In genomic region chr11:44833869-44834452, GRCh38 we compare ENCODE assay signal across 15 cellular contexts.
DNase-seq lines count a peak whose midpoint lies in the region; ATAC-seq and TF ChIP-seq lines count a peak whose summit lies in the region.
"Had no signal": no experiment of that assay in that cellular context is flagged by ENCODE, and none has a peak within 500 bp of the region (broad histone marks: within the 10 kb centered on the region; RNA-seq: fewer than 3 reads in every experiment).

No MANE protein-coding gene starts in this region.

- H3K4me1 ChIP-seq in iPS-20b (ENCODE audit: insufficient read depth, low read length) (peaks cover 30% of the 10 kb centered on the region), prostate gland (replicated peaks) (no peaks in the 10 kb centered on the region)
- H3K4me1 ChIP-seq: ascending aorta had no signal

- H3K9ac ChIP-seq in iPS-20b (ENCODE audit: low read depth, low read length): peak overlapping the region; percentile 37; the same call in 1 of the 2 replicates

- H3K9me3 Mint-ChIP-seq in stimulated activated memory B cell treated with anti-CD40 and anti-IgM and Interleukin-4, amounts not matched to agents 10 μg/mL and 1 μg/mL and 100 μg/mL, for 72 hours: no peaks in the 10 kb centered on the region
- no peaks in the 10 kb centered on the region for H3K9me3 Mint-ChIP-seq in effector memory CD8-positive, alpha-beta T cell
- H3K9me3 Mint-ChIP-seq: CD4-positive, CD25-positive, alpha-beta regulatory T cell had no signal

- WGBS in prostate gland: 14% methylated on average over 8 of the region's 8 CpGs

- H3K4me3 Mint-ChIP-seq in stimulated activated memory B cell treated with anti-CD40 and anti-IgM and Interleukin-4, amounts not matched to agents 10 μg/mL and 1 μg/mL and 100 μg/mL, for 72 hours: no peak overlapping the region
- no peak overlapping the region for H3K4me3 Mint-ChIP-seq in effector memory CD8-positive, alpha-beta T cell
- H3K4me3 Mint-ChIP-seq: CD4-positive, CD25-positive, alpha-beta regulatory T cell had no signal

- H3K27me3 Mint-ChIP-seq in stimulated activated memory B cell treated with anti-CD40 and anti-IgM and Interleukin-4, amounts not matched to agents 10 μg/mL and 1 μg/mL and 100 μg/mL, for 72 hours: peaks cover 26% of the 10 kb centered on the region
- peaks cover 6 to 12% of the 10 kb centered on the region in 2 donors for H3K27me3 Mint-ChIP-seq in effector memory CD8-positive, alpha-beta T cell

- TF ChIP-seq POLR2A in prostate gland (IDR thresholded peaks at IDR 0.05): no peak

- peak; percentile 5 for DNase-seq in HT-29 (ENCODE audit: low spot score)
- DNase-seq in SW480 (ENCODE audit: low spot score): peak; percentile 82
- DNase-seq in prostate gland (ENCODE audit: low spot score): no peak
- no peak for DNase-seq in H4 (ENCODE audit: low spot score)
- DNase-seq in effector memory CD8-positive, alpha-beta T cell: no peak
- DNase-seq: activated CD4-positive, alpha-beta T cell treated with anti-CD3 and anti-CD28 coated beads for 4 hours; CD4-positive, CD25-positive, alpha-beta regulatory T cell; Kasumi-1; NCI-H2081; OCI-M1; spleen had no signal

- H3K27ac ChIP-seq in iPS-20b (ENCODE audit: low read length) (no peak overlapping the region), prostate gland (peak overlapping the region; percentile 36 to 49)
- H3K27ac ChIP-seq: ascending aorta had no signal

- H3K27ac Mint-ChIP-seq in stimulated activated memory B cell treated with anti-CD40 and anti-IgM and Interleukin-4, amounts not matched to agents 10 μg/mL and 1 μg/mL and 100 μg/mL, for 72 hours: no peak overlapping the region
- H3K27ac Mint-ChIP-seq in effector memory CD8-positive, alpha-beta T cell: peak overlapping the region in 1 of 2 donors; percentile 42
- H3K27ac Mint-ChIP-seq: CD4-positive, CD25-positive, alpha-beta regulatory T cell had no signal

- no peaks in the 10 kb centered on the region for H3K36me3 ChIP-seq in iPS-20b (ENCODE audit: insufficient read depth, low read depth, low read length)
- no peaks in the 10 kb centered on the region for H3K36me3 ChIP-seq in prostate gland
- H3K36me3 ChIP-seq: ascending aorta, spleen had no signal

- intact Hi-C loops in prostate gland (cut with DNase I): loop anchor here (2.0 kb wide), 1 partner anchor 35 kb away; no protein-coding TSS in a partner anchor

- ATAC-seq in GM21528 (IDR thresholded peaks at IDR 0.05; ENCODE audit: low FRiP score, unreplicated experiment): no peak
- no peak for ATAC-seq in stimulated activated memory B cell treated with anti-CD40 and anti-IgM and Interleukin-4, amounts not matched to agents 10 μg/mL and 1 μg/mL and 100 μg/mL, for 72 hours
- no peak for ATAC-seq in effector memory CD8-positive, alpha-beta T cell (replicated peaks)

- H3K4me3 ChIP-seq in iPS-20b (ENCODE audit: low read length) (no peak overlapping the region; the same call in 1 of the 2 replicates), prostate gland (no peak overlapping the region)
- H3K4me3 ChIP-seq: ascending aorta, spleen had no signal

- H3K27me3 ChIP-seq in iPS-20b (ENCODE audit: insufficient read depth, low read length) (peaks cover 13% of the 10 kb centered on the region; the same call in 1 of the 2 replicates), prostate gland (replicated peaks; ENCODE audit: insufficient read depth) (no peaks in the 10 kb centered on the region)
- H3K27me3 ChIP-seq: ascending aorta, spleen had no signal

- H3K9me3 ChIP-seq in iPS-20b (ENCODE audit: insufficient read depth, low read depth, low read length) (no peaks in the 10 kb centered on the region), prostate gland (no peaks in the 10 kb centered on the region)
- H3K9me3 ChIP-seq: ascending aorta had no signal

- no peaks in the 10 kb centered on the region for H3K36me3 Mint-ChIP-seq in stimulated activated memory B cell treated with anti-CD40 and anti-IgM and Interleukin-4, amounts not matched to agents 10 μg/mL and 1 μg/mL and 100 μg/mL, for 72 hours
- no peaks in the 10 kb centered on the region for H3K36me3 Mint-ChIP-seq in effector memory CD8-positive, alpha-beta T cell (ENCODE audit: insufficient read depth)

- no peaks in the 10 kb centered on the region for H3K4me1 Mint-ChIP-seq in stimulated activated memory B cell treated with anti-CD40 and anti-IgM and Interleukin-4, amounts not matched to agents 10 μg/mL and 1 μg/mL and 100 μg/mL, for 72 hours
- H3K4me1 Mint-ChIP-seq in effector memory CD8-positive, alpha-beta T cell (ENCODE audit: low read depth in 2 of 2): peaks cover 7 to 9% of the 10 kb centered on the region in 2 donors

- no peak for TF ChIP-seq CTCF in prostate gland (IDR thresholded peaks at IDR 0.05)

Comparison
In these comparisons a context has a peak if more than half of its experiments do, and no peak if none do; other contexts are left out.
1. DNase-seq: peak in HT-29 (single experiment) and SW480 (single experiment); none in prostate gland (single experiment), H4 (single experiment) and effector memory CD8-positive, alpha-beta T cell (0 of 3).